In genomic region chr17:79340771-79341528, GRCh38 we compare ENCODE assay signal across 11 cellular contexts.
DNase-seq lines count a peak whose midpoint lies in the region; ATAC-seq and TF ChIP-seq lines count a peak whose summit lies in the region.
"Had no signal": no experiment of that assay in that cellular context is flagged by ENCODE, and none has a peak within 500 bp of the region (broad histone marks: within the 10 kb centered on the region; RNA-seq: fewer than 3 reads in every experiment).

No MANE protein-coding gene starts in this region.

- no peaks in the 10 kb centered on the region for H3K9me2 ChIP-seq in SU-DHL-6 (replicated peaks; ENCODE audit: insufficient read depth, low read length)

- no peaks in the 10 kb centered on the region for H4K20me1 ChIP-seq in SU-DHL-6 (ENCODE audit: low read depth, low read length)

- H3K9me3 ChIP-seq in SU-DHL-6 (ENCODE audit: insufficient read depth, low read length), result no peaks in the 10 kb centered on the region
- H3K9me3 ChIP-seq: pancreas had no signal

- peak overlapping the region; percentile 44 for H3K4me2 ChIP-seq in SU-DHL-6 (ENCODE audit: low read depth, low read length, poor library complexity, severe bottlenecking)

- no peaks in the 10 kb centered on the region for H3K27me3 ChIP-seq in SU-DHL-6 (ENCODE audit: low read length)
- H3K27me3 ChIP-seq: pancreas had no signal

- H2AFZ ChIP-seq in SU-DHL-6 (ENCODE audit: low read depth, low read length, severe bottlenecking), result no peak overlapping the region

- no peak for TF ChIP-seq CTCF in GM10248 (IDR thresholded peaks at IDR 0.05; ENCODE audit: control extremely low read depth, extremely low read depth, low read depth, missing control alignments)
- no peak for TF ChIP-seq CTCF in SU-DHL-6 (IDR thresholded peaks at IDR 0.05; ENCODE audit: insufficient read depth, low read length, poor library complexity, severe bottlenecking)
- TF ChIP-seq CTCF in foreskin fibroblast (IDR thresholded peaks at IDR 0.05; ENCODE audit: low read depth, low read length), result no peak

- H3F3A ChIP-seq in SU-DHL-6 (ENCODE audit: insufficient read depth), result no peaks in the 10 kb centered on the region

- no peaks in the 10 kb centered on the region for H3K36me3 ChIP-seq in SU-DHL-6 (ENCODE audit: low read length)
- H3K36me3 ChIP-seq: pancreas had no signal

- peak overlapping the region; percentile 67 for H3K27ac ChIP-seq in SU-DHL-6 (ENCODE audit: low read depth, low read length)
- H3K27ac ChIP-seq: pancreas had no signal

- POLR2A ChIA-PET in GM10248 (lab: Yijun Ruan, JAX), result no interaction called here

- no peaks in the 10 kb centered on the region for H3K79me2 ChIP-seq in SU-DHL-6 (ENCODE audit: insufficient read depth, low read length)

- CTCF ChIA-PET in GM10248 (lab: Yijun Ruan, JAX), result no interaction called here

- peak; percentile 78 for ATAC-seq in GM19455 (IDR thresholded peaks at IDR 0.05; ENCODE audit: unreplicated experiment)
- ATAC-seq in HG03060 (IDR thresholded peaks at IDR 0.05; ENCODE audit: low read depth, unreplicated experiment), result peak; percentile 37
- ATAC-seq: HCT116, pancreas had no signal

- DNase-seq in GM10248 (ENCODE audit: extremely low spot score) (peak; percentile 81), foreskin melanocyte (no peak), NCI-H510A (lab: John Stamatoyannopoulos, UW) (no peak), foreskin fibroblast (no peak), HUDEP-2 (lab: John Stamatoyannopoulos, UW; ENCODE audit: unreplicated experiment in 76 of 76) (no peak)
- DNase-seq: NCI-H526 treated with DMSO at 0.1 percent for 48 hours, pancreas had no signal

- H3K4me3 ChIP-seq in SU-DHL-6 (ENCODE audit: insufficient read depth, low read length, poor library complexity, severe bottlenecking), result no peak overlapping the region
- H3K4me3 ChIP-seq in foreskin fibroblast (ENCODE audit: low read depth in 1 of 2, low read length in 2 of 2), result no peak overlapping the region
- H3K4me3 ChIP-seq: pancreas had no signal

- H3K9ac ChIP-seq in SU-DHL-6 (ENCODE audit: low read length), result no peak overlapping the region
